ENCODE assay signal across 19 cellular contexts in genomic region chr17:61468263-61468907, GRCh38. TPM values are rescaled to one million over a fixed set of nuclear protein-coding genes. Genes with fewer than 3 reads are reported as not detected.
DNase-seq lines count a peak whose midpoint lies in the region; ATAC-seq, FAIRE-seq and TF ChIP-seq lines count a peak whose summit lies in the region.
"Had no signal": no experiment of that assay in that cellular context is flagged by ENCODE, and none has a peak within 500 bp of the region (broad histone marks: within the 10 kb centered on the region; RNA-seq: fewer than 3 reads in every experiment).

No MANE protein-coding gene starts in this region.

- no peak overlapping the region for H4K8ac ChIP-seq in mesendoderm (ENCODE audit: low read depth, low read length)

- peaks cover 13% of the 10 kb centered on the region for H3K4me1 Mint-ChIP-seq in CD14-positive monocyte
- H3K4me1 Mint-ChIP-seq in naive thymus-derived CD4-positive, alpha-beta T cell: peaks cover 0 to 4% (median 0%) of the 10 kb centered on the region in 7 donors

- H3K9me3 ChIP-seq in Loucy (ENCODE audit: insufficient read depth, low read depth, low read length): no peaks in the 10 kb centered on the region
- no peaks in the 10 kb centered on the region for H3K9me3 ChIP-seq in K562 (replicated peaks; ENCODE audit: control insufficient read depth, insufficient read depth, low read depth, low read length)
- no peaks in the 10 kb centered on the region for H3K9me3 ChIP-seq in pancreas
- H3K9me3 ChIP-seq in naive thymus-derived CD4-positive, alpha-beta T cell (ENCODE audit: control insufficient read depth in 2 of 3, low read length in 3 of 3): no peaks in the 10 kb centered on the region
- H3K9me3 ChIP-seq: tibial artery had no signal

- FAIRE-seq in K562 (lab: Jason Lieb, UNC) (no peak), pancreas (lab: Jason Lieb, UNC) (no peak)

- DNase-seq in CD14-positive monocyte (ENCODE audit: low spot score) (peak; percentile 25), K562 (ENCODE audit: extremely low read depth in 1 of 4, low spot score in 3 of 4) (no peak), pancreas (peak in 1 of 6 donors; percentile 15), anterior cingulate cortex (lab: John Stamatoyannopoulos, UW) (no peak), SKM-1 (lab: John Stamatoyannopoulos, UW; ENCODE audit: unreplicated experiment) (no peak), mesendoderm (no peak)
- no peak for DNase-seq in naive thymus-derived CD4-positive, alpha-beta T cell
- DNase-seq: activated gamma-delta T cell; amniotic stem cell; MM.1S; NCI-H2171 treated with DMSO at 0.1 percent for 48 hours; stimulated activated naive CD4-positive, alpha-beta T cell treated with Interleukin-2 at 50 U/mL for 16 hours; T-cell had no signal

- no peaks in the 10 kb centered on the region for H3F3A ChIP-seq in Loucy (ENCODE audit: low read depth)

- H3K79me1 ChIP-seq in mesendoderm (ENCODE audit: low read length): no peaks in the 10 kb centered on the region

- H3K36me3 ChIP-seq in Loucy (ENCODE audit: insufficient read depth, low read length): no peaks in the 10 kb centered on the region
- no peaks in the 10 kb centered on the region for H3K36me3 ChIP-seq in K562 (ENCODE audit: control insufficient read depth, insufficient read depth, low read length)
- H3K36me3 ChIP-seq in pancreas: no peaks in the 10 kb centered on the region
- H3K36me3 ChIP-seq in naive thymus-derived CD4-positive, alpha-beta T cell (ENCODE audit: control insufficient read depth in 2 of 3, insufficient read depth in 3 of 3, low read length in 3 of 3): no peaks in the 10 kb centered on the region
- no peaks in the 10 kb centered on the region for H3K36me3 ChIP-seq in mesendoderm (ENCODE audit: control insufficient read depth, insufficient read depth, low read length)
- H3K36me3 ChIP-seq: tibial artery had no signal

- CTCF ChIA-PET in K562 (lab: Yijun Ruan, JAX; ENCODE audit: low intra/inter-chr PET ratio): no interaction called here
- CTCF ChIA-PET in naive thymus-derived CD4-positive, alpha-beta T cell (lab: Charles Lee): no interaction called here

- no peak for TF ChIP-seq RAD21 in K562 (CRISPR knock-in tag; conservative IDR thresholded peaks at IDR 0.05 in 1 of 2, IDR thresholded peaks at IDR 0.05 in 1 of 2)

- no peak overlapping the region for H2BK120ac ChIP-seq in mesendoderm (ENCODE audit: low read depth, low read length)

- TF ChIP-seq POLR2A in K562 (conservative IDR thresholded peaks at IDR 0.05): no peak

- POLR2A ChIA-PET in K562 (lab: Yijun Ruan, JAX): interaction anchor here (0.6 to 1.2 kb wide), 7 partner anchors 10 to 60 kb away, joined by 3 to 4 read pairs (median 3); no protein-coding TSS in a partner anchor
- POLR2A ChIA-PET in naive thymus-derived CD4-positive, alpha-beta T cell (lab: Charles Lee): no interaction called here

- no peak overlapping the region for H2BK5ac ChIP-seq in mesendoderm (ENCODE audit: low read length)

- in situ Hi-C loops in K562 (cut with MboI): no loop called here

- H3K4me1 ChIP-seq in Loucy (ENCODE audit: insufficient read depth, low read length, poor library complexity, severe bottlenecking) (peaks cover 9% of the 10 kb centered on the region), K562 (replicated peaks in 1 of 2; ENCODE audit: control insufficient read depth in 2 of 2, insufficient read depth in 2 of 2, low read length in 2 of 2) (peaks cover 2 to 10% of the 10 kb centered on the region in 2 experiments; a peak in 3 of 5 replicates), pancreas (peaks cover 0 to 9% (median 4%) of the 10 kb centered on the region in 3 donors), mesendoderm (ENCODE audit: control insufficient read depth, low read depth, low read length) (peaks cover 12% of the 10 kb centered on the region)
- no peaks in the 10 kb centered on the region for H3K4me1 ChIP-seq in naive thymus-derived CD4-positive, alpha-beta T cell (ENCODE audit: control insufficient read depth in 2 of 2, insufficient read depth in 2 of 2, low read length in 2 of 2)
- H3K4me1 ChIP-seq: tibial artery had no signal

- H2AK5ac ChIP-seq in mesendoderm (ENCODE audit: low read length): no peak overlapping the region

- H3K9ac ChIP-seq in Loucy (ENCODE audit: low read depth, low read length, poor library complexity, severe bottlenecking): no peak overlapping the region
- no peak overlapping the region for H3K9ac ChIP-seq in K562 (ENCODE audit: insufficient read depth in 1 of 2, low read depth in 2 of 2, low read length in 2 of 2)
- H3K9ac ChIP-seq in mesendoderm (ENCODE audit: low read length): no peak overlapping the region

- intact Hi-C loops in CD14-positive monocyte (cut with micrococcal nuclease): no loop called here
- intact Hi-C loops in K562 (cut with micrococcal nuclease): no loop called here
- intact Hi-C loops in pancreas (cut with DNase I): no loop called here
- intact Hi-C loops in naive thymus-derived CD4-positive, alpha-beta T cell (cut with micrococcal nuclease): no loop called here

- no peaks in the 10 kb centered on the region for H3K9me2 ChIP-seq in Loucy (replicated peaks; ENCODE audit: low read depth, low read length)

- H3K4ac ChIP-seq in mesendoderm (ENCODE audit: low read depth, low read length): no peak overlapping the region

- H3K27me3 ChIP-seq in Loucy (ENCODE audit: insufficient read depth, low read length, poor library complexity, severe bottlenecking) (no peaks in the 10 kb centered on the region), K562 (ENCODE audit: control insufficient read depth in 2 of 2, insufficient read depth in 2 of 2, low read length in 2 of 2) (peaks cover 11 to 39% of the 10 kb centered on the region in 2 experiments; a peak in 4 of 5 replicates), pancreas (no peaks in the 10 kb centered on the region), mesendoderm (ENCODE audit: insufficient read depth, low read length, poor library complexity) (no peaks in the 10 kb centered on the region)
- no peaks in the 10 kb centered on the region for H3K27me3 ChIP-seq in naive thymus-derived CD4-positive, alpha-beta T cell (ENCODE audit: control insufficient read depth in 2 of 2, insufficient read depth in 2 of 2, low read length in 2 of 2)

- no TSS peak for BruUV-seq in K562 (replicated peaks; lab: Mats Ljungman, UMichigan)

- H3K56ac ChIP-seq in mesendoderm (ENCODE audit: low read length): no peak overlapping the region

- no peak overlapping the region for H2BK15ac ChIP-seq in mesendoderm (replicated peaks; ENCODE audit: low read depth)

- H4K20me1 ChIP-seq in Loucy (ENCODE audit: insufficient read depth, low read length, poor library complexity, severe bottlenecking) (no peaks in the 10 kb centered on the region), K562 (replicated peaks; ENCODE audit: control insufficient read depth, insufficient read depth, low read length) (0 out of 2 replicates have a peak, but pooled peaks cover 5% of the 10 kb centered on the region)

- H3K18ac ChIP-seq in mesendoderm (ENCODE audit: low read length): no peak overlapping the region

- no peak overlapping the region for H4K5ac ChIP-seq in mesendoderm (ENCODE audit: low read length)

- peak overlapping the region in 1 of 7 donors; percentile 66 for H3K27ac Mint-ChIP-seq in CD14-positive monocyte
- no peak overlapping the region for H3K27ac Mint-ChIP-seq in naive thymus-derived CD4-positive, alpha-beta T cell
- H3K27ac Mint-ChIP-seq: T-cell had no signal

- H3K4me3 Mint-ChIP-seq in CD14-positive monocyte: peak overlapping the region; percentile 7 to 90
- H3K4me3 Mint-ChIP-seq in naive thymus-derived CD4-positive, alpha-beta T cell: no peak overlapping the region
- H3K4me3 Mint-ChIP-seq: T-cell had no signal

- no peak overlapping the region for H3K4me2 ChIP-seq in Loucy (ENCODE audit: low read depth, low read length, poor library complexity, severe bottlenecking)
- H3K4me2 ChIP-seq in K562 (ENCODE audit: insufficient read depth, low read length): no peak overlapping the region
- H3K4me2 ChIP-seq in mesendoderm (ENCODE audit: low read length): no peak overlapping the region

- H2AFZ ChIP-seq in Loucy (ENCODE audit: low read length): peak overlapping the region; percentile 53; the same call in 1 of the 2 replicates
- peak overlapping the region; percentile 82 for H2AFZ ChIP-seq in K562 (ENCODE audit: low read depth, low read length)

- H3K4me3 ChIP-seq in Loucy (ENCODE audit: low read length, poor library complexity, severe bottlenecking) (no peak overlapping the region), K562 (no peak overlapping the region), pancreas (no peak overlapping the region), mesendoderm (ENCODE audit: low read length) (no peak overlapping the region)
- H3K4me3 ChIP-seq in naive thymus-derived CD4-positive, alpha-beta T cell (ENCODE audit: low read length): no peak overlapping the region
- H3K4me3 ChIP-seq: tibial artery had no signal

- TF ChIP-seq CTCF in CD14-positive monocyte (IDR thresholded peaks at IDR 0.05) (no peak), Loucy (conservative IDR thresholded peaks at IDR 0.05; ENCODE audit: low read length) (no peak), K562 (IDR thresholded peaks at IDR 0.05 in 2 of 3, conservative IDR thresholded peaks at IDR 0.05 in 1 of 3; ENCODE audit: insufficient read depth in 2 of 3, low read depth in 1 of 3, low read length in 3 of 3) (no peak), pancreas (IDR thresholded peaks at IDR 0.05) (no peak)

- H3K36me3 Mint-ChIP-seq in CD14-positive monocyte: no peaks in the 10 kb centered on the region
- H3K36me3 Mint-ChIP-seq in naive thymus-derived CD4-positive, alpha-beta T cell: no peaks in the 10 kb centered on the region
- H3K36me3 Mint-ChIP-seq: T-cell had no signal

- H3K79me2 ChIP-seq in Loucy (ENCODE audit: insufficient read depth, low read length): no peaks in the 10 kb centered on the region
- H3K79me2 ChIP-seq in K562 (ENCODE audit: control insufficient read depth, insufficient read depth, low read length): no peaks in the 10 kb centered on the region
- H3K79me2 ChIP-seq in mesendoderm (ENCODE audit: control insufficient read depth, insufficient read depth, low read length): no peaks in the 10 kb centered on the region

- peaks cover 12 to 34% (median 16%) of the 10 kb centered on the region in 3 donors for H3K27me3 Mint-ChIP-seq in CD14-positive monocyte (ENCODE audit: low read depth in 3 of 3)
- H3K27me3 Mint-ChIP-seq in naive thymus-derived CD4-positive, alpha-beta T cell: peaks cover 7 to 29% (median 20%) of the 10 kb centered on the region in 5 donors

- H3K23ac ChIP-seq in mesendoderm (ENCODE audit: low read length): no peak overlapping the region

- TF ChIP-seq EP300 in K562 (IDR thresholded peaks at IDR 0.05; ENCODE audit: low read length): no peak

- 32% methylated on average over 8 of the region's 8 CpGs for WGBS in K562 (ENCODE audit: insufficient coverage, low coverage, missing lambda C conversion rate)
- 55 to 57% methylated on average over 8 of the region's 8 CpGs for WGBS in pancreas, 2 donors
- no CpG with 5 or more reads among the region's 8 CpGs for WGBS in mesendoderm (ENCODE audit: extremely low coverage, insufficient coverage, low lambda C conversion rate)

- no peak overlapping the region for H3K27ac ChIP-seq in K562 (ENCODE audit: extremely low read depth, low read depth, low read length)
- H3K27ac ChIP-seq in pancreas: no peak overlapping the region
- H3K27ac ChIP-seq in naive thymus-derived CD4-positive, alpha-beta T cell (ENCODE audit: low read depth, low read length): no peak overlapping the region
- H3K27ac ChIP-seq in mesendoderm (ENCODE audit: low read depth, low read length): no peak overlapping the region
- H3K27ac ChIP-seq: tibial artery had no signal

- peaks cover 4% of the 10 kb centered on the region for H3K9me1 ChIP-seq in K562 (ENCODE audit: control insufficient read depth, insufficient read depth, low read length)

- no peaks in the 10 kb centered on the region for H3K9me3 Mint-ChIP-seq in CD14-positive monocyte
- no peaks in the 10 kb centered on the region for H3K9me3 Mint-ChIP-seq in naive thymus-derived CD4-positive, alpha-beta T cell
- H3K9me3 Mint-ChIP-seq: T-cell had no signal

- ATAC-seq in K562: no peak
- ATAC-seq in pancreas: peak; percentile 38 to 66 (median 60)
- ATAC-seq in naive thymus-derived CD4-positive, alpha-beta T cell: no peak
- ATAC-seq: esophagus mucosa, T-cell had no signal

RNA-seq across cellular contexts. Expression of gene TBX4, which starts 16.2 kb away (rescaled TPM):
- polyA plus RNA-seq in CD14-positive monocyte: not detected
- total RNA-seq in K562 (2011; cell fraction: chromatin; rRNA removed; ENCODE audit: low replicate concordance): not detected in 2 replicates
- not detected in 2 replicates for total RNA-seq in K562 (2011; cell fraction: nucleolus; rRNA removed)
- not detected in 2 replicates for total RNA-seq in K562 (2011; cell fraction: nucleoplasm; rRNA removed)
- not detected in 2 replicates for total RNA-seq in K562 (2014; rRNA removed)
- not detected in 2 replicates for total RNA-seq in K562 (2014; rRNA removed; fragmentation: Illumina TruSeq; extraction: Trizol)
- total RNA-seq in K562 (2015; rRNA removed; fragmentation: Illumina TruSeq; extraction: Trizol): not detected in 2 replicates
- not detected in 2 replicates for total RNA-seq in K562 (2021)
- not detected in 2 replicates for polyA plus RNA-seq in K562 (2011; rRNA removed)
- polyA plus RNA-seq in K562 (2011; cell fraction: cytosol; rRNA removed): not detected in 2 replicates
- polyA plus RNA-seq in K562 (2011; cell fraction: nucleus; rRNA removed): not detected in 2 replicates
- 0.06 TPM in 1 of 2 replicates, not detected in the other for polyA plus RNA-seq in K562 (2012)
- not detected in 2 replicates for polyA plus RNA-seq in K562 (2014; fragmentation: Illumina TruSeq; extraction: Trizol)
- not detected for polyA plus RNA-seq in K562 (2014; fragmentation: Nextera tagmentation; extraction: Ambion mirVana)
- polyA plus RNA-seq in K562 (2014; rRNA removed): not detected in 2 replicates
- not detected in 2 replicates for polyA minus RNA-seq in K562 (2011; rRNA and poly(A)+ RNA removed)
- polyA minus RNA-seq in K562 (2011; cell fraction: cytosol; rRNA and poly(A)+ RNA removed): not detected in 2 replicates
- not detected in 2 replicates for polyA minus RNA-seq in K562 (2011; cell fraction: nucleus; rRNA and poly(A)+ RNA removed)
- total RNA-seq in pancreas: not detected
- not detected for polyA plus RNA-seq in pancreas
- not detected for total RNA-seq in naive thymus-derived CD4-positive, alpha-beta T cell
- not detected for polyA plus RNA-seq in naive thymus-derived CD4-positive, alpha-beta T cell
- 0.06 TPM for polyA plus RNA-seq in mesendoderm (2013, experiment 1 of 2)
- polyA plus RNA-seq in mesendoderm (2013, experiment 2 of 2): 0.13 TPM
- total RNA-seq: Calu3, esophagus mucosa, liver, right cardiac atrium, T-cell had no signal
- polyA plus RNA-seq: liver had no signal

Comparison
In these comparisons a context has a peak if more than half of its experiments do, and no peak if none do; other contexts are left out.
1. H3K4me3 Mint-ChIP-seq: peak in CD14-positive monocyte (2 of 2); none in naive thymus-derived CD4-positive, alpha-beta T cell (0 of 10).
2. ATAC-seq: peak in pancreas (4 of 4); none in K562 (single experiment) and naive thymus-derived CD4-positive, alpha-beta T cell (single experiment).